ENCODE assay signal across 9 cellular contexts in the genomic region with DNA sequence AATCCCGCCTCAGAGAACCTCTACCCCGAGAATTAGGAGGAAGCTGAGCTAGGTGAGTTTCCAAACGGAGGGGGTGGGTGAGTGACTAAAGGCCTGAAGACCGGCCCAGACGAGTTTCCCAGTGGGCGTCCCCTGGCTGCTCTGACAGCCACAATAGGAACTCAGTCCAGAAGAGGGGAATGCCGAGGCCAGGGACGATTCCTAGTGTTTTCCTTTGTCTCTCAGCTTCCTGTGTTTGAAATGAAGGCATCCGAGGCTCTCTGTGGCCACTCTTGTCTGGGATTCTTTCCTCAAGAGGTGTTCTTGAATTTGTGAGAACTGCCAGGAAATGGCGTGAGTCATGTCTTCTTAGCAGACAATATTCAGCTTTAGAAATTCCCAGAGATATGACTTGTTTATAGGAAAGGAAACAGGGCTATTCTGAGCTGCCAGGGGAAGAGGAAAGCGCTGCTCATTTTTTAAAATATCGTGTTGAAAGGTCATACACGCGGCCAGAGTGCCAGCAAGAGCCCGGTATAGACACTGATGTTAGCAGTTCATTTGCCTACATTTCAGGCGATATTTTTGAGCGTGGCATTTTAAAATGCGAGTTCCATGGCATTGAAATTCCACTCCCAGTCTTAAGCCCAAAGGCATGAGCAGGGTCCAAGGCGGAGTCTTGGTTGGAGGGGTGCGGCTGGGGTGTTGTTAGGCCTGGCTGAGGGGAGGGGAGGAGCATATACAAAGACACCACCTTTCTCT.
DNase-seq lines count a peak whose midpoint lies in the region; ATAC-seq and TF ChIP-seq lines count a peak whose summit lies in the region.
"Had no signal": no experiment of that assay in that cellular context is flagged by ENCODE, and none has a peak within 500 bp of the region (broad histone marks: within the 10 kb centered on the region; RNA-seq: fewer than 3 reads in every experiment).

No MANE protein-coding gene starts in this region.

- intact Hi-C loops in testis (cut with DNase I; ENCODE audit: low total_unique reads), result no loop called here

- H3K79me1 ChIP-seq in mesenchymal stem cell (replicated peaks; ENCODE audit: low read length, poor library complexity, severe bottlenecking), result no peaks in the 10 kb centered on the region

- H3K27ac ChIP-seq in ectodermal cell (ENCODE audit: insufficient read depth, low read depth, low read length, poor library complexity, severe bottlenecking) (peak overlapping the region; percentile 58), mesenchymal stem cell (ENCODE audit: low read length, poor library complexity, severe bottlenecking) (peak overlapping the region; percentile 81), testis (peak overlapping the region; percentile 64 to 80)
- H3K27ac ChIP-seq: VCaP had no signal

- peak; percentile 46 for ATAC-seq in HG02759 (IDR thresholded peaks at IDR 0.05; ENCODE audit: unreplicated experiment)
- no peak for ATAC-seq in GM18907 (IDR thresholded peaks at IDR 0.05; ENCODE audit: unreplicated experiment)

- 4 to 10% methylated on average over 18 to 20 of the region's 20 CpGs for WGBS in ectodermal cell, 2 experiments
- under 1% methylated on average over 18 of the region's 20 CpGs for WGBS in mesenchymal stem cell
- WGBS in testis, 2 donors, result 32 to 41% methylated on average over 20 of the region's 20 CpGs

- TF ChIP-seq CTCF in GM12865 (IDR thresholded peaks at IDR 0.05; ENCODE audit: insufficient read depth, low read depth, low read length, missing control alignments) (no peak), testis (IDR thresholded peaks at IDR 0.05) (no peak)

- peak; percentile 80 for DNase-seq in GM12865 (ENCODE audit: low read depth)
- DNase-seq in SW480 (ENCODE audit: low spot score), result peak; percentile 26
- peak; percentile 99 for DNase-seq in mesenchymal stem cell
- DNase-seq in testis, result peak; percentile 52
- DNase-seq in erythroblast (lab: John Stamatoyannopoulos, UW), result no peak

- peak overlapping the region; percentile 92 to 93 for H2BK12ac ChIP-seq in mesenchymal stem cell (ENCODE audit: low read length in 2 of 2)

- no peak overlapping the region for H3K23ac ChIP-seq in mesenchymal stem cell (ENCODE audit: low read length in 2 of 2)

- H3K18ac ChIP-seq in mesenchymal stem cell (ENCODE audit: low read depth in 1 of 2, low read length in 2 of 2), result peak overlapping the region; percentile 88 to 95

- peak overlapping the region; percentile 90 for H3K9ac ChIP-seq in mesenchymal stem cell (ENCODE audit: low read length)

- no peak overlapping the region for H3K14ac ChIP-seq in mesenchymal stem cell (ENCODE audit: low read length in 2 of 2)

- H3K9me3 ChIP-seq in ectodermal cell (ENCODE audit: control insufficient read depth, low read length) (no peaks in the 10 kb centered on the region), mesenchymal stem cell (ENCODE audit: control insufficient read depth, low read length) (no peaks in the 10 kb centered on the region), testis (no peaks in the 10 kb centered on the region)

- peak overlapping the region; percentile 36 for H3K4me2 ChIP-seq in mesenchymal stem cell (ENCODE audit: low read length, poor library complexity, severe bottlenecking)

- H2AFZ ChIP-seq in mesenchymal stem cell (ENCODE audit: low read depth, low read length), result no peak overlapping the region

- H4K91ac ChIP-seq in mesenchymal stem cell (ENCODE audit: low read length), result peak overlapping the region; percentile 92

- TF ChIP-seq POLR2A in testis (IDR thresholded peaks at IDR 0.05) (no peak), erythroblast (IDR thresholded peaks at IDR 0.05; ENCODE audit: low read length) (no peak)

- H3K4me1 ChIP-seq in ectodermal cell (ENCODE audit: control insufficient read depth, insufficient read depth, low read length) (peaks cover 16% of the 10 kb centered on the region), mesenchymal stem cell (ENCODE audit: control insufficient read depth, insufficient read depth, low read depth, low read length) (peaks cover 9% of the 10 kb centered on the region), testis (no peaks in the 10 kb centered on the region)

- peak overlapping the region; percentile 99 for H2BK120ac ChIP-seq in mesenchymal stem cell (ENCODE audit: low read depth, low read length)

- H4K8ac ChIP-seq in mesenchymal stem cell (ENCODE audit: low read length), result peak overlapping the region; percentile 76

- H3K36me3 ChIP-seq in ectodermal cell (ENCODE audit: control insufficient read depth, insufficient read depth, low read length) (no peaks in the 10 kb centered on the region), mesenchymal stem cell (ENCODE audit: control insufficient read depth in 1 of 2, insufficient read depth in 2 of 2, low read depth in 1 of 2, low read length in 2 of 2) (no peaks in the 10 kb centered on the region), testis (ENCODE audit: low read depth, missing control alignments) (no peaks in the 10 kb centered on the region)

- peaks cover 8% of the 10 kb centered on the region for H3K27me3 ChIP-seq in ectodermal cell (ENCODE audit: control insufficient read depth, insufficient read depth, low read length, poor library complexity, severe bottlenecking)
- no peaks in the 10 kb centered on the region for H3K27me3 ChIP-seq in mesenchymal stem cell (ENCODE audit: control insufficient read depth in 1 of 2, insufficient read depth in 1 of 2, low read length in 2 of 2)
- H3K27me3 ChIP-seq in testis, result no peaks in the 10 kb centered on the region

- peak overlapping the region; percentile 71 for H2BK5ac ChIP-seq in mesenchymal stem cell (ENCODE audit: low read depth, low read length, poor library complexity, severe bottlenecking)

- peak overlapping the region; percentile 51 for H3K4me3 ChIP-seq in GM12865 (ENCODE audit: low read depth, low read length)
- peak overlapping the region; percentile 11 for H3K4me3 ChIP-seq in ectodermal cell (ENCODE audit: insufficient read depth, low read depth, low read length)
- H3K4me3 ChIP-seq in mesenchymal stem cell (ENCODE audit: insufficient read depth in 1 of 2, low read depth in 1 of 2, low read length in 2 of 2), result peak overlapping the region in 1 of 2 experiments; percentile 67
- H3K4me3 ChIP-seq in testis, result peak overlapping the region in 1 of 2 donors; percentile 13

- H2AK5ac ChIP-seq in mesenchymal stem cell (ENCODE audit: low read length, severe bottlenecking), result peak overlapping the region; percentile 27

- H2BK15ac ChIP-seq in mesenchymal stem cell (ENCODE audit: low read depth, poor library complexity, severe bottlenecking), result peak overlapping the region; percentile 6

- peak overlapping the region; percentile 15 to 95 for H3K4ac ChIP-seq in mesenchymal stem cell (ENCODE audit: low read depth in 1 of 2, low read length in 2 of 2)

Comparison
In these comparisons a context has a peak if more than half of its experiments do, and no peak if none do; other contexts are left out.
1. DNase-seq: peak in GM12865 (single experiment), SW480 (single experiment), mesenchymal stem cell (single experiment) and testis (single experiment); none in erythroblast (0 of 2).
2. Peak in every context shown above with its lines, with median percentiles within 50 percentile points of each other: H3K27ac ChIP-seq.